Comparison of ENCODE assay signal across 22 cellular contexts in the genomic region with DNA sequence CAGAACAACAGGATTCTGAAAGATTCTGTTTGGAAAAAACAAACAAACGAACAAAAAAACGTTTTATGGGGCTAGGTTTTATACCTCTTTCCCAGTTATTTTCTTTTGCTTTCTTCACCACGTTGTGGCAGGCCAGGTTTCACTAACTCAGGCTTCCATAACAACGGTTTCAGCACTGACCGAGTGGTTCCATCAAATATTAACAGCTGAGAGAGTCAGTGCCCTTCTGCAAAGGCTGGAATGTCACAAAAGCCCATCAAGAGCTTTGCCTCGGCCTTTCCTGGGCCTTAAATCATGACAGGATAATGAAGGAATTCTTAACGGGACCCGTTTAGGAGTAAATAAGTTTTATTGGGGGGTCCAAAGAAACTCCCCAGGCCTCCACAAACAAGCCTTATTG. TPM values are rescaled to one million over a fixed set of nuclear protein-coding genes. Genes with fewer than 3 reads are reported as not detected.
DNase-seq lines count a peak whose midpoint lies in the region; ATAC-seq and TF ChIP-seq lines count a peak whose summit lies in the region.
"Had no signal": no experiment of that assay in that cellular context is flagged by ENCODE, and none has a peak within 500 bp of the region (broad histone marks: within the 10 kb centered on the region; RNA-seq: fewer than 3 reads in every experiment).

No MANE protein-coding gene starts in this region.

- no peak overlapping the region for H3K4me3 ChIP-seq in endocrine pancreas (ENCODE audit: control insufficient read depth, insufficient read depth, low read length)
- no peak overlapping the region for H3K4me3 ChIP-seq in liver (ENCODE audit: low read depth in 1 of 3, low read length in 3 of 3)
- H3K4me3 ChIP-seq: BLaER1 treated with 17β-estradiol and CSF1 and Interleukin-3, amounts not matched to agents 10 nM and 100 nM; MG63 had no signal

- intact Hi-C loops in activated CD4-positive, alpha-beta memory T cell treated with anti-CD3 and anti-CD28 coated beads for 36 hours (cut with micrococcal nuclease): no loop called here

- no peak overlapping the region for H3K4me3 Mint-ChIP-seq in activated CD4-positive, alpha-beta memory T cell treated with anti-CD3 and anti-CD28 coated beads for 36 hours
- H3K4me3 Mint-ChIP-seq: CD4-positive, alpha-beta T cell had no signal

- peak; percentile 17 to 46 for TF ChIP-seq RAD21 in liver (IDR thresholded peaks at IDR 0.05)

- 41% methylated on average over 8 of the region's 8 CpGs for WGBS in liver

- DNase-seq in ACHN (peak; percentile 76), kidney glomerular epithelial cell (lab: John Stamatoyannopoulos, UW) (peak; percentile 50), HPDE6-E6E7 (ENCODE audit: extremely low spot score) (no peak)
- no peak for DNase-seq in activated CD4-positive, alpha-beta memory T cell treated with anti-CD3 and anti-CD28 coated beads for 36 hours
- DNase-seq: AML-193; CD4-positive, alpha-beta T cell; DMS79; IMR-90; KG1; MG63; NCI-H1694; NCI-H2081; NCI-H2227 treated with DMSO at 0.1 percent for 48 hours; NCI-H510A; NCI-H69; SHP77 had no signal

- H3K9ac ChIP-seq in endocrine pancreas (ENCODE audit: control insufficient read depth, insufficient read depth, low read length) (peak overlapping the region; percentile 4), liver (ENCODE audit: low read depth in 1 of 2, low read length in 2 of 2) (no peak overlapping the region)
- H3K9ac ChIP-seq: BLaER1 treated with 17β-estradiol and CSF1 and Interleukin-3, amounts not matched to agents 10 nM and 100 nM had no signal

- H3K36me3 ChIP-seq in endocrine pancreas (ENCODE audit: control insufficient read depth, insufficient read depth, low read length) (no peaks in the 10 kb centered on the region), liver (ENCODE audit: control insufficient read depth in 4 of 4, insufficient read depth in 3 of 4, low read depth in 1 of 4, low read length in 3 of 4) (no peaks in the 10 kb centered on the region)
- H3K36me3 ChIP-seq: MG63 had no signal

- CTCF ChIA-PET in activated CD4-positive, alpha-beta memory T cell treated with anti-CD3 and anti-CD28 coated beads for 36 hours (lab: Charles Lee): interaction anchor here (1.0 kb wide), 1 partner anchor 94 kb away, joined by 4 read pairs; no protein-coding TSS in a partner anchor

- H3K27ac Mint-ChIP-seq in activated CD4-positive, alpha-beta memory T cell treated with anti-CD3 and anti-CD28 coated beads for 36 hours: no peak overlapping the region
- H3K27ac Mint-ChIP-seq: CD4-positive, alpha-beta T cell had no signal

- POLR2A ChIA-PET in activated CD4-positive, alpha-beta memory T cell treated with anti-CD3 and anti-CD28 coated beads for 36 hours (lab: Charles Lee): no interaction called here

- H3K36me3 Mint-ChIP-seq in activated CD4-positive, alpha-beta memory T cell treated with anti-CD3 and anti-CD28 coated beads for 36 hours: peaks cover 26% of the 10 kb centered on the region

- H3K27me3 Mint-ChIP-seq in activated CD4-positive, alpha-beta memory T cell treated with anti-CD3 and anti-CD28 coated beads for 36 hours: no peaks in the 10 kb centered on the region
- H3K27me3 Mint-ChIP-seq: CD4-positive, alpha-beta T cell had no signal

- H3K4me1 Mint-ChIP-seq in activated CD4-positive, alpha-beta memory T cell treated with anti-CD3 and anti-CD28 coated beads for 36 hours (ENCODE audit: low read depth): peaks cover 18% of the 10 kb centered on the region

- no peak overlapping the region for H3K27ac ChIP-seq in liver (ENCODE audit: low read depth in 1 of 2, low read length in 2 of 2)
- H3K27ac ChIP-seq: BLaER1 treated with 17β-estradiol and CSF1 and Interleukin-3, amounts not matched to agents 10 nM and 100 nM; RWPE1 had no signal

- no peaks in the 10 kb centered on the region for H3K9me3 Mint-ChIP-seq in activated CD4-positive, alpha-beta memory T cell treated with anti-CD3 and anti-CD28 coated beads for 36 hours
- H3K9me3 Mint-ChIP-seq: CD4-positive, alpha-beta T cell had no signal

- H3K27me3 ChIP-seq in endocrine pancreas (ENCODE audit: control insufficient read depth, insufficient read depth, low read length) (no peaks in the 10 kb centered on the region), liver (ENCODE audit: control insufficient read depth in 4 of 4, insufficient read depth in 4 of 4, low read length in 3 of 4) (no peaks in the 10 kb centered on the region)
- H3K27me3 ChIP-seq: BLaER1 treated with 17β-estradiol and CSF1 and Interleukin-3, amounts not matched to agents 10 nM and 100 nM; MG63 had no signal

- ATAC-seq in GM19328 (IDR thresholded peaks at IDR 0.05; ENCODE audit: unreplicated experiment) (no peak), GM21786 (IDR thresholded peaks at IDR 0.05; ENCODE audit: unreplicated experiment) (no peak)

- H3K9me3 ChIP-seq in endocrine pancreas (ENCODE audit: control insufficient read depth, low read length) (no peaks in the 10 kb centered on the region), liver (ENCODE audit: control insufficient read depth in 4 of 4, low read length in 3 of 4) (no peaks in the 10 kb centered on the region)
- H3K9me3 ChIP-seq: BLaER1 treated with 17β-estradiol and CSF1 and Interleukin-3, amounts not matched to agents 10 nM and 100 nM; MG63 had no signal

- no peak for TF ChIP-seq CTCF in liver (IDR thresholded peaks at IDR 0.05; ENCODE audit: low read depth, low read length, missing input control)

- H3K4me1 ChIP-seq in endocrine pancreas (ENCODE audit: control insufficient read depth, insufficient read depth, low read length) (no peaks in the 10 kb centered on the region), liver (ENCODE audit: control insufficient read depth in 4 of 4, insufficient read depth in 4 of 4, low read length in 3 of 4) (peaks cover 0 to 3% (median 0%) of the 10 kb centered on the region in 4 donors)

- in situ Hi-C loops in ACHN (cut with HindIII; ENCODE audit: low pct_ligation_motif_present, low pct_unique_long_range_greater_than_20kb, low sequenced_read_pairs): no loop called here

TF ChIP-seq in liver, 16 proteins besides CTCF, POLR2A, EP300 and RAD21:
- TF ChIP-seq RXRA (IDR thresholded peaks at IDR 0.05) (peak in 1 of 2 donors; percentile 23), SP1 (IDR thresholded peaks at IDR 0.05) (peak; percentile 56), HNF4A (conservative IDR thresholded peaks at IDR 0.05) (peak in 1 of 2 donors; percentile 8), YY1 (IDR thresholded peaks at IDR 0.05) (peak; percentile 15)
- TF ChIP-seq, protein P1, sequence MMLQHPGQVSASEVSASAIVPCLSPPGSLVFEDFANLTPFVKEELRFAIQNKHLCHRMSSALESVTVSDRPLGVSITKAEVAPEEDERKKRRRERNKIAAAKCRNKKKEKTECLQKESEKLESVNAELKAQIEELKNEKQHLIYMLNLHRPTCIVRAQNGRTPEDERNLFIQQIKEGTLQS (IDR thresholded peaks at IDR 0.05): no peak
- TF ChIP-seq, protein P2, sequence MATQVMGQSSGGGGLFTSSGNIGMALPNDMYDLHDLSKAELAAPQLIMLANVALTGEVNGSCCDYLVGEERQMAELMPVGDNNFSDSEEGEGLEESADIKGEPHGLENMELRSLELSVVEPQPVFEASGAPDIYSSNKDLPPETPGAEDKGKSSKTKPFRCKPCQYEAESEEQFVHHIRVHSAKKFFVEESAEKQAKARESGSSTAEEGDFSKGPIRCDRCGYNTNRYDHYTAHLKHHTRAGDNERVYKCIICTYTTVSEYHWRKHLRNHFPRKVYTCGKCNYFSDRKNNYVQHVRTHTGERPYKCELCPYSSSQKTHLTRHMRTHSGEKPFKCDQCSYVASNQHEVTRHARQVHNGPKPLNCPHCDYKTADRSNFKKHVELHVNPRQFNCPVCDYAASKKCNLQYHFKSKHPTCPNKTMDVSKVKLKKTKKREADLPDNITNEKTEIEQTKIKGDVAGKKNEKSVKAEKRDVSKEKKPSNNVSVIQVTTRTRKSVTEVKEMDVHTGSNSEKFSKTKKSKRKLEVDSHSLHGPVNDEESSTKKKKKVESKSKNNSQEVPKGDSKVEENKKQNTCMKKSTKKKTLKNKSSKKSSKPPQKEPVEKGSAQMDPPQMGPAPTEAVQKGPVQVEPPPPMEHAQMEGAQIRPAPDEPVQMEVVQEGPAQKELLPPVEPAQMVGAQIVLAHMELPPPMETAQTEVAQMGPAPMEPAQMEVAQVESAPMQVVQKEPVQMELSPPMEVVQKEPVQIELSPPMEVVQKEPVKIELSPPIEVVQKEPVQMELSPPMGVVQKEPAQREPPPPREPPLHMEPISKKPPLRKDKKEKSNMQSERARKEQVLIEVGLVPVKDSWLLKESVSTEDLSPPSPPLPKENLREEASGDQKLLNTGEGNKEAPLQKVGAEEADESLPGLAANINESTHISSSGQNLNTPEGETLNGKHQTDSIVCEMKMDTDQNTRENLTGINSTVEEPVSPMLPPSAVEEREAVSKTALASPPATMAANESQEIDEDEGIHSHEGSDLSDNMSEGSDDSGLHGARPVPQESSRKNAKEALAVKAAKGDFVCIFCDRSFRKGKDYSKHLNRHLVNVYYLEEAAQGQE (IDR thresholded peaks at IDR 0.05): peak; percentile 66

RNA-seq across cellular contexts. Expression of a gene that starts 34.2 kb away (rescaled TPM):
- total RNA-seq in liver: 10 to 100 TPM; 10.1 to 15.1 TPM
- 10 to 100 TPM in 1 of 2 donors, 1 to 10 TPM in 1; 7.3 to 12.4 TPM for polyA plus RNA-seq in liver
- 10 to 100 TPM; 36.0 to 37.0 TPM for total RNA-seq in activated CD4-positive, alpha-beta memory T cell treated with anti-CD3 and anti-CD28 coated beads for 36 hours

Comparison
In these comparisons a context has a peak if more than half of its experiments do, and no peak if none do; other contexts are left out.
1. DNase-seq: peak in ACHN (single experiment) and kidney glomerular epithelial cell (single experiment); none in activated CD4-positive, alpha-beta memory T cell treated with anti-CD3 and anti-CD28 coated beads for 36 hours (single experiment) and HPDE6-E6E7 (single experiment).